ENCODE assay signal across 36 cellular contexts in genomic region chr13:63902141-63902540, GRCh38.
"Had no signal": no experiment of that assay in that cellular context is flagged by ENCODE, and none has a peak within 500 bp of the region (broad histone marks: within the 10 kb centered on the region; RNA-seq: fewer than 3 reads in every experiment).

No MANE protein-coding gene starts in this region.

- H3K9me3 ChIP-seq: adrenal gland, ascending aorta, body of pancreas, breast epithelium had no signal

- H3K4me3 Mint-ChIP-seq: activated naive CD4-positive, alpha-beta T cell treated with anti-CD3 and anti-CD28 coated beads for 36 hours; activated naive CD4-positive, alpha-beta T cell treated with anti-CD3 and anti-CD28 coated beads, Interleukin-2, amount 10 ng/mL, durations not matched to agents 7 days and 5 days; activated naive CD4-positive, alpha-beta T cell treated with anti-CD3 and anti-CD28 coated beads, Interleukin-2, amount 50 U/mL, for 24 hours; activated naive CD8-positive, alpha-beta T cell; activated naive CD8-positive, alpha-beta T cell treated with anti-CD3 and anti-CD28 coated beads for 36 hours; activated naive CD8-positive, alpha-beta T cell treated with anti-CD3 and anti-CD28 coated beads, Interleukin-2, amount 10 ng/mL, durations not matched to agents 7 days and 5 days; activated naive CD8-positive, alpha-beta T cell treated with anti-CD3 and anti-CD28 coated beads, Interleukin-2, amount 50 U/mL, for 24 hours; activated T-cell treated with anti-CD3 and anti-CD28 coated beads, Interleukin-2, amount 50 U/mL, for 24 hours; activated T-cell treated with anti-CD3 and anti-CD28 coated beads, Interleukin-2, amount 50 U/mL, for 4 hours; activated T-cell treated with anti-CD3 and anti-CD28 coated beads, Interleukin-2, amount 50 U/mL, for 72 hours; activated T-helper 1 cell treated with anti-CD3 and anti-CD28 coated beads, Interleukin-12 subunit alpha, Interleukin-12 subunit beta, Interleukin-2, Interleukin-4 antibody, amounts not matched to agents 30 ng/mL and 10 ng/mL and 1 ng/mL, durations not matched to agents 14 hours and 24 hours and 36 hours; activated T-helper 17 cell treated with anti-CD3 and anti-CD28 coated beads, Interleukin-2, amount 50 U/mL, for 72 hours; brain; central memory CD8-positive, alpha-beta T cell had no signal

- H3K4me1 ChIP-seq: adrenal gland, ascending aorta, body of pancreas, breast epithelium had no signal

- H3K36me3 Mint-ChIP-seq: activated naive CD4-positive, alpha-beta T cell treated with anti-CD3 and anti-CD28 coated beads, Interleukin-2, amount 10 ng/mL, durations not matched to agents 7 days and 5 days; activated naive CD4-positive, alpha-beta T cell treated with anti-CD3 and anti-CD28 coated beads, Interleukin-2, amount 50 U/mL, for 24 hours; activated naive CD4-positive, alpha-beta T cell treated with anti-CD3 and anti-CD28 coated beads, Interleukin-2, amount 50 U/mL, for 72 hours; activated naive CD8-positive, alpha-beta T cell; activated naive CD8-positive, alpha-beta T cell treated with anti-CD3 and anti-CD28 coated beads for 36 hours; activated naive CD8-positive, alpha-beta T cell treated with anti-CD3 and anti-CD28 coated beads, Interleukin-2, amount 10 ng/mL, durations not matched to agents 7 days and 5 days; brain had no signal

- H3K27me3 Mint-ChIP-seq: activated naive CD4-positive, alpha-beta T cell treated with anti-CD3 and anti-CD28 coated beads, Interleukin-2, amount 10 ng/mL, durations not matched to agents 7 days and 5 days; activated naive CD4-positive, alpha-beta T cell treated with anti-CD3 and anti-CD28 coated beads, Interleukin-2, amount 50 U/mL, for 24 hours; activated naive CD8-positive, alpha-beta T cell; activated naive CD8-positive, alpha-beta T cell treated with anti-CD3 and anti-CD28 coated beads for 36 hours; activated naive CD8-positive, alpha-beta T cell treated with anti-CD3 and anti-CD28 coated beads, Interleukin-2, amount 10 ng/mL, durations not matched to agents 7 days and 5 days; activated naive CD8-positive, alpha-beta T cell treated with anti-CD3 and anti-CD28 coated beads, Interleukin-2, amount 50 U/mL, for 24 hours; activated T-cell treated with anti-CD3 and anti-CD28 coated beads, Interleukin-2, amount 50 U/mL, for 24 hours; activated T-helper 17 cell treated with anti-CD3 and anti-CD28 coated beads, Interleukin-2, amount 50 U/mL, for 72 hours; brain; central memory CD8-positive, alpha-beta T cell had no signal

- H3K36me3 ChIP-seq: adrenal gland, ascending aorta, brain microvascular endothelial cell, breast epithelium, cardiac muscle cell had no signal

- DNase-seq: activated effector memory CD4-positive, alpha-beta T cell treated with anti-CD3 and anti-CD28 coated beads, Interleukin-2, amount 50 U/mL, for 16 hours; activated effector memory CD4-positive, alpha-beta T cell treated with Interleukin-2 at 50 U/mL for 16 hours; activated naive CD4-positive, alpha-beta T cell; activated naive CD4-positive, alpha-beta T cell treated with anti-CD3 and anti-CD28 coated beads for 36 hours; activated naive CD4-positive, alpha-beta T cell treated with anti-CD3 and anti-CD28 coated beads, Interleukin-2, amount 10 ng/mL, durations not matched to agents 7 days and 5 days; activated naive CD4-positive, alpha-beta T cell treated with anti-CD3 and anti-CD28 coated beads, Interleukin-2, amount 50 U/mL, for 16 hours; activated naive CD4-positive, alpha-beta T cell treated with Interleukin-2 at 50 U/mL for 16 hours; activated naive CD8-positive, alpha-beta T cell treated with anti-CD3 and anti-CD28 coated beads for 36 hours; activated naive CD8-positive, alpha-beta T cell treated with anti-CD3 and anti-CD28 coated beads, Interleukin-2, amount 10 ng/mL, durations not matched to agents 7 days and 5 days; activated naive CD8-positive, alpha-beta T cell treated with anti-CD3 and anti-CD28 coated beads, Interleukin-2, amount 50 U/mL, for 24 hours; activated T-cell treated with anti-CD3 and anti-CD28 coated beads, Interleukin-2, amount 50 U/mL, for 1 hour; activated T-cell treated with anti-CD3 and anti-CD28 coated beads, Interleukin-2, amount 50 U/mL, for 24 hours; activated T-cell treated with anti-CD3 and anti-CD28 coated beads, Interleukin-2, amount 50 U/mL, for 4 hours; activated T-cell treated with anti-CD3 and anti-CD28 coated beads, Interleukin-2, amount 50 U/mL, for 48 hours; activated T-cell treated with anti-CD3 and anti-CD28 coated beads, Interleukin-2, amount 50 U/mL, for 72 hours; adrenal gland; amniotic stem cell; amygdala; anterior cingulate cortex; aorta; body of pancreas; brain microvascular endothelial cell; caudate nucleus; central memory CD4-positive, alpha-beta T cell; cerebellar nuclear complex had no signal

- H3K27me3 ChIP-seq: adrenal gland, ascending aorta, body of pancreas, brain microvascular endothelial cell, breast epithelium, cardiac muscle cell had no signal

- ATAC-seq: activated naive CD4-positive, alpha-beta T cell treated with anti-CD3 and anti-CD28 coated beads, Interleukin-2, amount 50 U/mL, for 72 hours; activated naive CD8-positive, alpha-beta T cell treated with anti-CD3 and anti-CD28 coated beads, Interleukin-2, amount 50 U/mL, for 24 hours; activated T-cell treated with anti-CD3 and anti-CD28 coated beads, Interleukin-2, amount 50 U/mL, for 4 hours; activated T-cell treated with anti-CD3 and anti-CD28 coated beads, Interleukin-2, amount 50 U/mL, for 72 hours; activated T-helper 17 cell treated with anti-CD3 and anti-CD28 coated beads, Interleukin-2, amount 50 U/mL, for 72 hours; body of pancreas had no signal

- H3K4me1 Mint-ChIP-seq: activated naive CD4-positive, alpha-beta T cell treated with anti-CD3 and anti-CD28 coated beads, Interleukin-2, amount 10 ng/mL, durations not matched to agents 7 days and 5 days; activated naive CD4-positive, alpha-beta T cell treated with anti-CD3 and anti-CD28 coated beads, Interleukin-2, amount 50 U/mL, for 24 hours; activated naive CD8-positive, alpha-beta T cell treated with anti-CD3 and anti-CD28 coated beads for 36 hours; activated naive CD8-positive, alpha-beta T cell treated with anti-CD3 and anti-CD28 coated beads, Interleukin-2, amount 10 ng/mL, durations not matched to agents 7 days and 5 days; activated naive CD8-positive, alpha-beta T cell treated with anti-CD3 and anti-CD28 coated beads, Interleukin-2, amount 50 U/mL, for 24 hours; activated T-helper 17 cell treated with anti-CD3 and anti-CD28 coated beads, Interleukin-2, amount 50 U/mL, for 72 hours; brain; central memory CD8-positive, alpha-beta T cell had no signal

- H3K4me3 ChIP-seq: adrenal gland, ascending aorta, body of pancreas, breast epithelium, cardiac muscle cell had no signal

- H3K27ac Mint-ChIP-seq: activated naive CD4-positive, alpha-beta T cell treated with anti-CD3 and anti-CD28 coated beads for 36 hours; activated naive CD4-positive, alpha-beta T cell treated with anti-CD3 and anti-CD28 coated beads, Interleukin-2, amount 10 ng/mL, durations not matched to agents 7 days and 5 days; activated naive CD4-positive, alpha-beta T cell treated with anti-CD3 and anti-CD28 coated beads, Interleukin-2, amount 50 U/mL, for 24 hours; activated naive CD4-positive, alpha-beta T cell treated with anti-CD3 and anti-CD28 coated beads, Interleukin-2, amount 50 U/mL, for 72 hours; activated naive CD8-positive, alpha-beta T cell; activated naive CD8-positive, alpha-beta T cell treated with anti-CD3 and anti-CD28 coated beads for 36 hours; activated naive CD8-positive, alpha-beta T cell treated with anti-CD3 and anti-CD28 coated beads, Interleukin-2, amount 10 ng/mL, durations not matched to agents 7 days and 5 days; activated naive CD8-positive, alpha-beta T cell treated with anti-CD3 and anti-CD28 coated beads, Interleukin-2, amount 50 U/mL, for 24 hours; activated T-cell treated with anti-CD3 and anti-CD28 coated beads, Interleukin-2, amount 50 U/mL, for 24 hours; activated T-cell treated with anti-CD3 and anti-CD28 coated beads, Interleukin-2, amount 50 U/mL, for 72 hours; activated T-helper 1 cell treated with anti-CD3 and anti-CD28 coated beads, Interleukin-12 subunit alpha, Interleukin-12 subunit beta, Interleukin-2, Interleukin-4 antibody, amounts not matched to agents 30 ng/mL and 10 ng/mL and 1 ng/mL, durations not matched to agents 14 hours and 24 hours and 36 hours; activated T-helper 17 cell treated with anti-CD3 and anti-CD28 coated beads, Interleukin-2, amount 50 U/mL, for 72 hours; activated T-helper 2 cell treated with anti-CD3 and anti-CD28 coated beads, Interferon-gamma antibody, Interleukin-2, Interleukin-4, amounts not matched to agents 10 μg/mL and 5 μg/mL and 100 μg/mL, durations not matched to agents 14 hours and 24 hours and 36 hours; brain had no signal

- H3K27ac ChIP-seq: adrenal gland, ascending aorta, body of pancreas, brain microvascular endothelial cell, breast epithelium, cardiac muscle cell had no signal
